Comparison of ENCODE assay signal across 20 cellular contexts in genomic region chr17:34243732-34244299, GRCh38. TPM values are rescaled to one million over a fixed set of nuclear protein-coding genes. Genes with fewer than 3 reads are reported as not detected.
DNase-seq lines count a peak whose midpoint lies in the region; ATAC-seq and TF ChIP-seq lines count a peak whose summit lies in the region.
"Had no signal": no experiment of that assay in that cellular context is flagged by ENCODE, and none has a peak within 500 bp of the region (broad histone marks: within the 10 kb centered on the region; RNA-seq: fewer than 3 reads in every experiment).

No MANE protein-coding gene starts in this region.

- H3K9me3 ChIP-seq in OCI-LY3 (ENCODE audit: insufficient read depth, low read length) (no peaks in the 10 kb centered on the region), upper lobe of right lung (no peaks in the 10 kb centered on the region), mucosa of descending colon (no peaks in the 10 kb centered on the region)
- H3K9me3 ChIP-seq: Caco-2 had no signal

- H3K36me3 ChIP-seq in OCI-LY3 (replicated peaks; ENCODE audit: low read depth, low read length) (no peaks in the 10 kb centered on the region), upper lobe of right lung (no peaks in the 10 kb centered on the region), mucosa of descending colon (ENCODE audit: low read depth) (no peaks in the 10 kb centered on the region)

- no peak overlapping the region for H3K9ac ChIP-seq in OCI-LY3 (ENCODE audit: low read length)
- H3K9ac ChIP-seq: KMS-11 had no signal

- no peak overlapping the region for H2AFZ ChIP-seq in OCI-LY3 (ENCODE audit: low read depth, low read length)

- no peak for ATAC-seq in upper lobe of right lung
- ATAC-seq in mucosa of descending colon: no peak
- ATAC-seq in T-cell (replicated peaks in 1 of 4): no peak
- ATAC-seq in HG02623 (IDR thresholded peaks at IDR 0.05; ENCODE audit: unreplicated experiment): no peak
- ATAC-seq: HepG2 had no signal

- no peaks in the 10 kb centered on the region for H3K4me1 Mint-ChIP-seq in T-cell

- H3K27ac ChIP-seq in OCI-LY3 (ENCODE audit: low read length): no peak overlapping the region
- H3K27ac ChIP-seq in upper lobe of right lung: peak overlapping the region; percentile 52
- H3K27ac ChIP-seq: KMS-11 had no signal

- CTCF ChIA-PET in T-cell (lab: Charles Lee): no interaction called here

- no peaks in the 10 kb centered on the region for H3K79me2 ChIP-seq in OCI-LY3 (ENCODE audit: low read length)

- H3K4me3 Mint-ChIP-seq in T-cell: no peak overlapping the region
- H3K4me3 Mint-ChIP-seq: CD14-positive monocyte had no signal

- peaks cover 15 to 17% of the 10 kb centered on the region in 2 donors for H3K27me3 Mint-ChIP-seq in T-cell

- H3K27ac Mint-ChIP-seq in T-cell: no peak overlapping the region

- no peaks in the 10 kb centered on the region for H3K36me3 Mint-ChIP-seq in T-cell

- 0 out of 2 replicates have a peak overlapping the region, but pooled peaks have one; percentile 5 for H3K4me3 ChIP-seq in OCI-LY3 (ENCODE audit: low read length)
- no peak overlapping the region for H3K4me3 ChIP-seq in upper lobe of right lung
- H3K4me3 ChIP-seq in mucosa of descending colon: no peak overlapping the region

- H3K4me1 ChIP-seq in OCI-LY3 (ENCODE audit: low read length): peaks cover 43% of the 10 kb centered on the region
- peaks cover 56% of the 10 kb centered on the region for H3K4me1 ChIP-seq in upper lobe of right lung
- H3K4me1 ChIP-seq in mucosa of descending colon (ENCODE audit: low read depth): no peaks in the 10 kb centered on the region

- peak; percentile 43 to 62 for DNase-seq in NOMO-1 (lab: John Stamatoyannopoulos, UW; ENCODE audit: unreplicated experiment in 2 of 2)
- DNase-seq in NOMO-1 treated with dmso at 0.1 percent for 144 hours (lab: John Stamatoyannopoulos, UW; ENCODE audit: unreplicated experiment): no peak
- DNase-seq in midbrain (lab: John Stamatoyannopoulos, UW): peak; percentile 11
- no peak for DNase-seq in upper lobe of right lung
- no peak for DNase-seq in mucosa of descending colon
- no peak for DNase-seq in T-cell
- DNase-seq: 8988T; Caco-2; NCI-H1417 treated with DMSO at 0.1 percent for 48 hours; NCI-H2029; NCI-H524; NK-92 treated with Interleukin-12 subunit alpha and Interleukin-12 subunit beta, amount 100 ng/mL, for 24 hours; SHP77 treated with DMSO at 0.1 percent for 48 hours had no signal

- TF ChIP-seq CTCF in OCI-LY3 (IDR thresholded peaks at IDR 0.05; ENCODE audit: low read depth, low read length): no peak
- no peak for TF ChIP-seq CTCF in upper lobe of right lung (IDR thresholded peaks at IDR 0.05)
- TF ChIP-seq CTCF in mucosa of descending colon (IDR thresholded peaks at IDR 0.05): no peak

- peak overlapping the region; percentile 46 for H3K4me2 ChIP-seq in OCI-LY3 (ENCODE audit: low read length)
- H3K4me2 ChIP-seq: KMS-11 had no signal

- H4K20me1 ChIP-seq in OCI-LY3 (ENCODE audit: insufficient read depth, low read length): peaks cover 20% of the 10 kb centered on the region; the same call in 1 of the 2 replicates

- no peaks in the 10 kb centered on the region for H3K9me3 Mint-ChIP-seq in T-cell

- intact Hi-C loops in upper lobe of right lung (cut with DNase I): no loop called here
- intact Hi-C loops in mucosa of descending colon (cut with DNase I, micrococcal nuclease): no loop called here

- H3K27me3 ChIP-seq in OCI-LY3 (ENCODE audit: low read depth, low read length): peaks cover 59% of the 10 kb centered on the region
- no peaks in the 10 kb centered on the region for H3K27me3 ChIP-seq in upper lobe of right lung

- POLR2A ChIA-PET in T-cell (lab: Charles Lee): no interaction called here

RNA-seq across cellular contexts. Expression of gene CCL2, which starts 11.3 kb away (rescaled TPM):
- total RNA-seq in upper lobe of right lung (53.3 TPM), mucosa of descending colon (10 to 100 TPM in 2 of 3 donors, 1 to 10 TPM in 1; 7.1 to 65.6 (median 39.7) TPM), T-cell (under 1 TPM in 3 of 5 donors, not detected in 2; 0.38 to 0.76 (median 0.60) TPM)
- total RNA-seq: Caco-2, HepG2 had no signal

RNA-seq across cellular contexts. Expression of gene CCL7, which starts 26.2 kb away (rescaled TPM):
- total RNA-seq in upper lobe of right lung (not detected), mucosa of descending colon (not detected), T-cell (not detected)
- total RNA-seq: Caco-2, H4, HepG2, MCF 10A had no signal

RNA-seq across cellular contexts. Expression of gene CCL11, which starts 41.7 kb away (rescaled TPM):
- total RNA-seq in upper lobe of right lung (0.98 TPM), mucosa of descending colon (10 to 100 TPM in 1 of 3 donors, 1 to 10 TPM in 1, under 1 TPM in 1; 0.72 to 22.3 (median 3.6) TPM), T-cell (not detected)
- total RNA-seq: Caco-2, H4, HepG2, MCF 10A had no signal

Comparison
In these comparisons a context has a peak if more than half of its experiments do, and no peak if none do; other contexts are left out.
1. DNase-seq: peak in NOMO-1 (2 of 2) and midbrain (single experiment); none in NOMO-1 treated with dmso at 0.1 percent for 144 hours (single experiment), upper lobe of right lung (single experiment), mucosa of descending colon (0 of 3) and T-cell (0 of 34).
2. RNA of gene CCL2, which starts 11.3 kb away (total RNA-seq): 53.3 TPM in upper lobe of right lung (single experiment) and 7.1 to 65.6 TPM in mucosa of descending colon; 0.38 to 0.76 TPM in T-cell; every median in the first group is over 4 times any median in the second.